ENCODE assay signal across 8 cellular contexts in the genomic region with DNA sequence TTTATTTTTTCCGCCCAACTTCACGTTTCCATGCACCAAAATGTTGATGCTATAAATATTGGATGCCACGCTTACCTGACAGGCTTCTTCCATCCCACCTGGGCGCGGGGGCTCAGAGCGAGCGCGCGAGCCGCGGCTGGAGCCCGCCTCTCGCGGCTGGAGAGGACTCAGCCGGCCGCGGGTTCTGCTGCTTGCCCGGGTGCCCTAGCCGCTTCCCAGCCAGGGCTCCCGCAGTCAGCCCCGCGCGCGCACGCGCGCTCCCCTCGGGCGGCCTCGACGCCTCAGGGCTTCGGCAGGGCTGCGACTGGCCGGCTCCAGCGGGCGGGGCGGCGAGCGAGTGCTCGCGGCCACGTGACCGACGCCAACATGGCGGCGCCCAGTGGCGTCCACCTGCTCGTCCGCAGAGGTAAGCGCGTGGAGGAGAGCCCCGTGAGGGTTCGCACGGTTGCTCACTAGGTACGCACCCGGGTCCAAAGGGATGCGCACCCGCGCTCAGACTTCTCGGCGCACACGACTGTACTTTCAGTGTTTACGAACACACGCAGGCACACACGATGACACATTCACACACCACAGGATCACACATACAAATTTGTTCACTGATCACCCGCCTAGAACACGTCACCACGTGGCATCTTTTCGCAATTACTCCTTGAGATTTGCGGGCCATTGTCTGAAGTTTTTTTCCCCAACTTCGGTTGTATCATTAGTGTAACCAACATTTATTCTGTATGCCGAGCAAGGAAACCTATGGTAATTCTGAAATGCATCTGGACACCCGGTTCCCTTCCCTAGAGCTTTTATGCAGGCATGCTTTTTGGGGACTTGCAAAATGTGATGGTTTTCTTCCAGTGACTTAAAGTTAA. TPM values are rescaled to one million over a fixed set of nuclear protein-coding genes. Genes with fewer than 3 reads are reported as not detected.
DNase-seq lines count a peak whose midpoint lies in the region; ATAC-seq and TF ChIP-seq lines count a peak whose summit lies in the region.

A gene (plus strand): TSS at position 350 of the 866 bp plus-strand sequence. CDS start 17 bp downstream, at position 367.

- no peaks in the 10 kb centered on the region for H3K4me1 ChIP-seq in upper lobe of right lung

- ATAC-seq in HG02852 (IDR thresholded peaks at IDR 0.05; ENCODE audit: unreplicated experiment) (peak; percentile 95), left cardiac atrium (peak; percentile 100), upper lobe of right lung (peak; percentile 100)

- DNase-seq in GM13976 (ENCODE audit: low spot score), result peak; percentile 98
- peak; percentile 87 for DNase-seq in NCI-H1436 (lab: John Stamatoyannopoulos, UW)
- peak; percentile 70 for DNase-seq in T follicular helper cell (ENCODE audit: low read depth)
- DNase-seq in amniotic epithelial cell (ENCODE audit: low read depth), result peak; percentile 83
- peak; percentile 94 for DNase-seq in left cardiac atrium
- DNase-seq in posterior vena cava (ENCODE audit: low spot score), result peak; percentile 96
- peak; percentile 96 for DNase-seq in upper lobe of right lung

- no peaks in the 10 kb centered on the region for H3K9me3 ChIP-seq in upper lobe of right lung

- H3K27me3 ChIP-seq in upper lobe of right lung, result peaks cover 6% of the 10 kb centered on the region

- peak within 1 kb of the TSS; percentile 9 for H3K27ac ChIP-seq in upper lobe of right lung

- H3K36me3 ChIP-seq in upper lobe of right lung, result no peaks in the 10 kb centered on the region

- H3K4me3 ChIP-seq in upper lobe of right lung, result peak within 1 kb of the TSS; percentile 70

- intact Hi-C loops in left cardiac atrium (cut with DNase I) (no loop called here), posterior vena cava (cut with DNase I) (no loop called here), upper lobe of right lung (cut with DNase I) (no loop called here)

- no peak for TF ChIP-seq CTCF in GM13976 (IDR thresholded peaks at IDR 0.05; ENCODE audit: borderline replicate concordance, control extremely low read depth, extremely low read depth, insufficient read depth, missing control alignments)
- TF ChIP-seq CTCF in upper lobe of right lung (IDR thresholded peaks at IDR 0.05), result no peak

- in situ Hi-C loops in GM13976 (cut with MboI; ENCODE audit: low sequenced_read_pairs, unreplicated experiment), result no loop called here

RNA-seq across cellular contexts. Expression of the gene that starts here (rescaled TPM):
- total RNA-seq in left cardiac atrium (1 to 10 TPM; 3.4 to 5.4 TPM), posterior vena cava (1 to 10 TPM; 3.5 to 6.5 TPM), upper lobe of right lung (4.1 TPM)

Comparison
In these comparisons a context has a peak if more than half of its experiments do, and no peak if none do; other contexts are left out.
1. Peak in every context shown above with its lines: DNase-seq, ATAC-seq, H3K4me3 ChIP-seq and H3K27ac ChIP-seq.